In genomic region chr7:103880201-103880600, GRCh38 we compare ENCODE assay signal across 20 cellular contexts.
"Had no signal": no experiment of that assay in that cellular context is flagged by ENCODE, and none has a peak within 500 bp of the region (broad histone marks: within the 10 kb centered on the region; RNA-seq: fewer than 3 reads in every experiment).

No MANE protein-coding gene starts in this region.

- H3K9me3 ChIP-seq: heart left ventricle, lower lobe of right lung, ovary, psoas muscle, thyroid gland had no signal

- H3K27me3 ChIP-seq: ovary, sigmoid colon, stomach, thyroid gland had no signal

- H3K4me3 Mint-ChIP-seq: naive thymus-derived CD8-positive, alpha-beta T cell; nephron progenitor cell; stimulated activated effector memory CD8-positive, alpha-beta T cell treated with anti-CD3 and anti-CD28 coated beads, Interleukin-12 subunit alpha, Interleukin-12 subunit beta, amount 100 ng/mL, for 72 hours had no signal

- H3K36me3 ChIP-seq: heart left ventricle, lower lobe of right lung, ovary, sigmoid colon, stomach, thyroid gland had no signal

- H3K36me3 Mint-ChIP-seq: naive thymus-derived CD8-positive, alpha-beta T cell; stimulated activated effector memory CD8-positive, alpha-beta T cell treated with anti-CD3 and anti-CD28 coated beads, Interleukin-12 subunit alpha, Interleukin-12 subunit beta, amount 100 ng/mL, for 72 hours had no signal

- DNase-seq: cortex of kidney; heart left ventricle; hippocampal formation; left ventricle myocardium superior; lower lobe of right lung; naive thymus-derived CD8-positive, alpha-beta T cell; nephron progenitor cell; nucleus accumbens; ovary; posterior cingulate gyrus; psoas muscle; right cardiac atrium; sigmoid colon; stimulated activated CD4-positive, alpha-beta T cell treated with anti-CD3 and anti-CD28 coated beads, Interleukin-2, amount 100 ng/mL, for 24 hours; stimulated activated CD4-positive, alpha-beta T cell treated with anti-CD3 and anti-CD28 coated beads, Interleukin-4, amount 100 ng/mL, for 24 hours; stimulated activated naive CD4-positive, alpha-beta T cell treated with Interleukin-2 at 50 U/mL for 16 hours; stomach; thyroid gland; trophoblast cell had no signal

- H3K4me1 Mint-ChIP-seq: nephron progenitor cell; stimulated activated effector memory CD8-positive, alpha-beta T cell treated with anti-CD3 and anti-CD28 coated beads, Interleukin-12 subunit alpha, Interleukin-12 subunit beta, amount 100 ng/mL, for 72 hours had no signal

- H3K4me1 ChIP-seq: heart left ventricle, lower lobe of right lung, psoas muscle, sigmoid colon, stomach, thyroid gland had no signal

- H3K4me3 ChIP-seq: heart left ventricle, lower lobe of right lung, ovary, psoas muscle, sigmoid colon, stomach, thyroid gland had no signal

- H3K27ac Mint-ChIP-seq: naive thymus-derived CD8-positive, alpha-beta T cell; nephron progenitor cell; stimulated activated effector memory CD8-positive, alpha-beta T cell treated with anti-CD3 and anti-CD28 coated beads, Interleukin-12 subunit alpha, Interleukin-12 subunit beta, amount 100 ng/mL, for 72 hours had no signal

- ATAC-seq: heart left ventricle; left ventricle myocardium superior; lower lobe of right lung; naive thymus-derived CD8-positive, alpha-beta T cell; psoas muscle; right cardiac atrium; stimulated activated effector memory CD8-positive, alpha-beta T cell treated with anti-CD3 and anti-CD28 coated beads, Interleukin-12 subunit alpha, Interleukin-12 subunit beta, amount 100 ng/mL, for 72 hours had no signal
